In genomic region chr3:169020371-169020770, GRCh38 we compare ENCODE assay signal across 30 cellular contexts.
"Had no signal": no experiment of that assay in that cellular context is flagged by ENCODE, and none has a peak within 500 bp of the region (broad histone marks: within the 10 kb centered on the region; RNA-seq: fewer than 3 reads in every experiment).

No MANE protein-coding gene starts in this region.

- DNase-seq: activated B cell treated with CpG ODN at 0.5 μM for 24 hours; activated CD4-positive, alpha-beta memory T cell treated with anti-CD3 and anti-CD28 coated beads for 36 hours; activated CD4-positive, alpha-beta T cell treated with anti-CD3 and anti-CD28 coated beads for 4 hours; activated CD4-positive, alpha-beta T cell treated with anti-CD3 and anti-CD28 coated beads, Interleukin-2, amount 10 ng/mL, durations not matched to agents 24 days and 14 days; activated CD4-positive, alpha-beta T cell treated with anti-CD3 and anti-CD28 coated beads, Interleukin-2, amount 50 U/mL, for 1 hour; activated CD4-positive, alpha-beta T cell treated with anti-CD3 and anti-CD28 coated beads, Interleukin-2, amount 50 U/mL, for 4 hours; activated CD4-positive, CD25-positive, alpha-beta regulatory T cell treated with anti-CD3 and anti-CD28 coated beads, Interleukin-2, amount 50 U/mL, for 72 hours; activated CD8-positive, alpha-beta memory T cell treated with anti-CD3 and anti-CD28 coated beads, Interleukin-2, amount 50 U/mL, for 4 hours; activated CD8-positive, alpha-beta T cell treated with anti-CD3 and anti-CD28 coated beads for 36 hours; activated effector memory CD4-positive, alpha-beta T cell treated with anti-CD3 and anti-CD28 coated beads, Interleukin-2, amount 50 U/mL, for 16 hours; activated gamma-delta T cell treated with Interleukin-2 at 50 U/mL for 16 hours; activated naive CD4-positive, alpha-beta T cell; activated naive CD4-positive, alpha-beta T cell treated with anti-CD3 and anti-CD28 coated beads for 36 hours; activated naive CD4-positive, alpha-beta T cell treated with anti-CD3 and anti-CD28 coated beads, Interleukin-2, amount 50 U/mL, for 16 hours; activated naive CD8-positive, alpha-beta T cell treated with anti-CD3 and anti-CD28 coated beads for 36 hours; activated T-cell treated with anti-CD3 and anti-CD28 coated beads for 4 hours; activated T-cell treated with anti-CD3 and anti-CD28 coated beads, Interleukin-2, amount 50 U/mL, for 1 hour; activated T-cell treated with anti-CD3 and anti-CD28 coated beads, Interleukin-2, amount 50 U/mL, for 4 hours; activated T-cell treated with anti-CD3 and anti-CD28 coated beads, Interleukin-2, amount 50 U/mL, for 72 hours; adrenal gland; amniotic stem cell; aorta; central memory CD4-positive, alpha-beta T cell; T-helper 2 cell; T-helper 9 cell had no signal

- H3K27ac ChIP-seq: adrenal gland, VCaP had no signal

- ATAC-seq: activated CD8-positive, alpha-beta T cell treated with anti-CD3 and anti-CD28 coated beads for 36 hours; activated naive CD4-positive, alpha-beta T cell treated with anti-CD3 and anti-CD28 coated beads, Interleukin-2, amount 50 U/mL, for 72 hours; activated T-cell treated with anti-CD3 and anti-CD28 coated beads, Interleukin-2, amount 50 U/mL, for 4 hours; activated T-cell treated with anti-CD3 and anti-CD28 coated beads, Interleukin-2, amount 50 U/mL, for 72 hours; activated T-helper 17 cell treated with anti-CD3 and anti-CD28 coated beads, Interleukin-2, amount 50 U/mL, for 72 hours had no signal

- H3K4me1 ChIP-seq: adrenal gland had no signal

- FAIRE-seq: colon, TTC549 had no signal

- H3K36me3 ChIP-seq: adrenal gland had no signal

- H3K4me3 ChIP-seq: adrenal gland had no signal
